Comparison of ENCODE assay signal across 9 cellular contexts in genomic region chr17:4043862-4044261, GRCh38.
A peak's percentile ranks its signal among the peaks of the same experiment; 100 is the strongest.
DNase-seq lines count a peak whose midpoint lies in the region; ATAC-seq, FAIRE-seq and TF ChIP-seq lines count a peak whose summit lies in the region.
"Had no signal": no experiment of that assay in that cellular context is flagged by ENCODE, and none has a peak within 500 bp of the region (broad histone marks: within the 10 kb centered on the region; RNA-seq: fewer than 3 reads in every experiment).

No MANE protein-coding gene starts in this region.

- ATAC-seq in activated naive CD8-positive, alpha-beta T cell treated with anti-CD3 and anti-CD28 coated beads, Interleukin-2, amount 50 U/mL, for 24 hours, result peak; percentile 78
- no peak for ATAC-seq in GM19452 (IDR thresholded peaks at IDR 0.05; ENCODE audit: unreplicated experiment)

- no peaks in the 10 kb centered on the region for H3K27me3 Mint-ChIP-seq in activated naive CD8-positive, alpha-beta T cell treated with anti-CD3 and anti-CD28 coated beads, Interleukin-2, amount 50 U/mL, for 24 hours

- no peak overlapping the region for H3K4me3 Mint-ChIP-seq in activated naive CD8-positive, alpha-beta T cell treated with anti-CD3 and anti-CD28 coated beads, Interleukin-2, amount 50 U/mL, for 24 hours

- H3K27ac Mint-ChIP-seq in activated naive CD8-positive, alpha-beta T cell treated with anti-CD3 and anti-CD28 coated beads, Interleukin-2, amount 50 U/mL, for 24 hours, result peak overlapping the region; percentile 28

- peaks cover 17% of the 10 kb centered on the region for H3K4me1 Mint-ChIP-seq in activated naive CD8-positive, alpha-beta T cell treated with anti-CD3 and anti-CD28 coated beads, Interleukin-2, amount 50 U/mL, for 24 hours

- TF ChIP-seq POLR2A in GM12891 (IDR thresholded peaks at IDR 0.05; ENCODE audit: low read depth, low read length), result no peak

- no peaks in the 10 kb centered on the region for H3K9me3 Mint-ChIP-seq in activated naive CD8-positive, alpha-beta T cell treated with anti-CD3 and anti-CD28 coated beads, Interleukin-2, amount 50 U/mL, for 24 hours

- DNase-seq in GM12891 (ENCODE audit: insufficient read length, low spot score), result no peak
- DNase-seq in activated CD4-positive, alpha-beta T cell treated with anti-CD3 and anti-CD28 coated beads, Interleukin-2, amount 50 U/mL, for 4 hours, result peak; percentile 31 to 33
- DNase-seq in activated naive CD8-positive, alpha-beta T cell treated with anti-CD3 and anti-CD28 coated beads, Interleukin-2, amount 50 U/mL, for 24 hours, result peak; percentile 55
- peak; percentile 54 for DNase-seq in stimulated activated CD8-positive, alpha-beta memory T cell treated with anti-CD3 and anti-CD28 coated beads, Interleukin-12 subunit alpha, Interleukin-12 subunit beta, amount 100 ng/mL, for 24 hours (ENCODE audit: extremely low read depth)
- no peak for DNase-seq in effector CD8-positive, alpha-beta T cell (lab: John Stamatoyannopoulos, UW)
- DNase-seq in kidney tubule cell (ENCODE audit: low spot score), result no peak
- DNase-seq in iPS-NIHi7 (ENCODE audit: extremely low spot score), result no peak
- DNase-seq: NCI-H510A treated with DMSO at 0.1 percent for 48 hours had no signal

- H3K36me3 Mint-ChIP-seq in activated naive CD8-positive, alpha-beta T cell treated with anti-CD3 and anti-CD28 coated beads, Interleukin-2, amount 50 U/mL, for 24 hours (ENCODE audit: low read depth), result peaks cover 57% of the 10 kb centered on the region

- peak; percentile 80 for FAIRE-seq in GM12891 (lab: Jason Lieb, UNC)

TF ChIP-seq in GM12891, 5 proteins besides CTCF, POLR2A, EP300 and RAD21:
- TF ChIP-seq TAF1 (IDR thresholded peaks at IDR 0.05; ENCODE audit: low read depth, low read length) (no peak), SPI1 (IDR thresholded peaks at IDR 0.05; ENCODE audit: low read depth, low read length) (no peak), PAX5 (IDR thresholded peaks at IDR 0.05; ENCODE audit: insufficient read depth, low read length, severe bottlenecking) (no peak), POLR2AphosphoS5 (IDR thresholded peaks at IDR 0.05; ENCODE audit: low read depth, low read length) (no peak), POU2F2 (IDR thresholded peaks at IDR 0.05; ENCODE audit: low read depth, low read length) (no peak)

Comparison
In these comparisons a context has a peak if more than half of its experiments do, and no peak if none do; other contexts are left out.
1. DNase-seq: peak in activated CD4-positive, alpha-beta T cell treated with anti-CD3 and anti-CD28 coated beads, Interleukin-2, amount 50 U/mL, for 4 hours (2 of 2), activated naive CD8-positive, alpha-beta T cell treated with anti-CD3 and anti-CD28 coated beads, Interleukin-2, amount 50 U/mL, for 24 hours (single experiment) and stimulated activated CD8-positive, alpha-beta memory T cell treated with anti-CD3 and anti-CD28 coated beads, Interleukin-12 subunit alpha, Interleukin-12 subunit beta, amount 100 ng/mL, for 24 hours (single experiment); none in GM12891 (single experiment), effector CD8-positive, alpha-beta T cell (single experiment), kidney tubule cell (single experiment) and iPS-NIHi7 (single experiment).